24 cellular contexts compared by ENCODE assay signal in genomic region chr11:72114570-72114969, GRCh38. TPM values are rescaled to one million over a fixed set of nuclear protein-coding genes. Genes with fewer than 3 reads are reported as not detected.
DNase-seq lines count a peak whose midpoint lies in the region; ATAC-seq and TF ChIP-seq lines count a peak whose summit lies in the region.
"Had no signal": no experiment of that assay in that cellular context is flagged by ENCODE, and none has a peak within 500 bp of the region (broad histone marks: within the 10 kb centered on the region; RNA-seq: fewer than 3 reads in every experiment).

No MANE protein-coding gene starts in this region.

- ATAC-seq in heart left ventricle: no peak
- ATAC-seq in left cardiac atrium: no peak
- ATAC-seq: SK-N-SH treated with all-trans-retinoic acid at 6 μM for 48 hours had no signal

- no peak overlapping the region for H3K4me3 ChIP-seq in CD4-positive, alpha-beta memory T cell (ENCODE audit: low read length in 2 of 2)
- H3K4me3 ChIP-seq in MG63: no peak overlapping the region
- H3K4me3 ChIP-seq in fibroblast of lung (replicated peaks in 1 of 4; ENCODE audit: control extremely low read depth in 1 of 4, insufficient read depth in 1 of 4, low read depth in 3 of 4, low read length in 4 of 4): no peak overlapping the region
- no peak overlapping the region for H3K4me3 ChIP-seq in neutrophil (ENCODE audit: low read depth in 1 of 2, low read length in 1 of 2)
- H3K4me3 ChIP-seq in Peyer's patch: no peak overlapping the region
- no peak overlapping the region for H3K4me3 ChIP-seq in heart left ventricle
- H3K4me3 ChIP-seq: HAP-1, lung, upper lobe of left lung had no signal

- peaks cover 3 to 4% of the 10 kb centered on the region in 2 donors for H3K27me3 Mint-ChIP-seq in CD4-positive, alpha-beta memory T cell

- no peaks in the 10 kb centered on the region for H3K36me3 ChIP-seq in CD4-positive, alpha-beta memory T cell (ENCODE audit: insufficient read depth, low read length)
- H3K36me3 ChIP-seq in MG63 (peaks cover 18% of the 10 kb centered on the region), fibroblast of lung (ENCODE audit: control insufficient read depth, insufficient read depth, low read length) (no peaks in the 10 kb centered on the region), neutrophil (no peaks in the 10 kb centered on the region), Peyer's patch (peaks cover 0 to 5% (median 0%) of the 10 kb centered on the region in 3 donors), heart left ventricle (peaks cover 0 to 8% (median 0%) of the 10 kb centered on the region in 9 donors)

- peak overlapping the region; percentile 8 for H2AFZ ChIP-seq in fibroblast of lung (ENCODE audit: low read length)

- H3K27ac ChIP-seq in CD4-positive, alpha-beta memory T cell (ENCODE audit: low read depth, low read length): no peak overlapping the region
- H3K27ac ChIP-seq in fibroblast of lung (ENCODE audit: insufficient read depth, low read length) (peak overlapping the region; percentile 41), neutrophil (peak overlapping the region; percentile 98), Peyer's patch (no peak overlapping the region), heart left ventricle (no peak overlapping the region)
- H3K27ac ChIP-seq: upper lobe of left lung had no signal

- H4K20me1 ChIP-seq in fibroblast of lung (ENCODE audit: control insufficient read depth, extremely low read depth, insufficient read depth, low read length): no peaks in the 10 kb centered on the region

- no peaks in the 10 kb centered on the region for H3K9me3 ChIP-seq in CD4-positive, alpha-beta memory T cell (ENCODE audit: control insufficient read depth in 1 of 2, low read length in 2 of 2)
- H3K9me3 ChIP-seq in MG63: no peaks in the 10 kb centered on the region; the same call in 1 of the 2 replicates
- H3K9me3 ChIP-seq in fibroblast of lung (ENCODE audit: control insufficient read depth, insufficient read depth, low read depth, low read length): no peaks in the 10 kb centered on the region
- no peaks in the 10 kb centered on the region for H3K9me3 ChIP-seq in neutrophil
- no peaks in the 10 kb centered on the region for H3K9me3 ChIP-seq in Peyer's patch
- no peaks in the 10 kb centered on the region for H3K9me3 ChIP-seq in heart left ventricle
- H3K9me3 ChIP-seq: HAP-1, upper lobe of left lung had no signal

- no peak for DNase-seq in CD4-positive, alpha-beta memory T cell
- DNase-seq in MG63 (peak; percentile 32), fibroblast of lung (ENCODE audit: low read depth in 2 of 2) (no peak), Peyer's patch (no peak), heart left ventricle (no peak), NCI-H1694 (lab: John Stamatoyannopoulos, UW) (no peak), left cardiac atrium (no peak)
- DNase-seq: ACHN; activated B cell treated with CpG ODN at 0.5 μM for 24 hours; activated CD4-positive, alpha-beta T cell treated with anti-CD3 and anti-CD28 coated beads, Interleukin-2, amount 50 U/mL, for 4 hours; activated CD8-positive, alpha-beta memory T cell treated with anti-CD3 and anti-CD28 coated beads, Interleukin-2, amount 50 U/mL, for 48 hours; C1 segment of cervical spinal cord; NCI-H2171; NCI-H526; retina; stimulated activated CD4-positive, alpha-beta T cell treated with anti-CD3 and anti-CD28 coated beads, Interleukin-4, amount 100 ng/mL, for 4 hours; upper lobe of left lung had no signal

- no peak for TF ChIP-seq CTCF in fibroblast of lung (conservative IDR thresholded peaks at IDR 0.05 in 1 of 2, IDR thresholded peaks at IDR 0.05 in 1 of 2; ENCODE audit: low read depth in 1 of 2, low read length in 2 of 2)
- TF ChIP-seq CTCF in neutrophil (IDR thresholded peaks at IDR 0.05): no peak
- no peak for TF ChIP-seq CTCF in Peyer's patch (IDR thresholded peaks at IDR 0.05)
- no peak for TF ChIP-seq CTCF in heart left ventricle (IDR thresholded peaks at IDR 0.05)

- H3K9me3 Mint-ChIP-seq in CD4-positive, alpha-beta memory T cell: no peaks in the 10 kb centered on the region
- H3K9me3 Mint-ChIP-seq: activated B cell treated with CpG ODN at 0.5 μM for 24 hours; T-helper 2 cell treated with Interferon-gamma antibody and Interleukin-4, amounts not matched to agents 5 μg/mL and 100 μg/mL, for 36 hours had no signal

- CTCF ChIA-PET in CD4-positive, alpha-beta memory T cell (lab: Charles Lee; ENCODE audit: partially characterized antibody): interaction anchor here (1.3 to 3.5 kb wide), 2 partner anchors 29 to 89 kb away, joined by 3 to 11 read pairs; no protein-coding TSS in a partner anchor

- no peak overlapping the region for H3K4me3 Mint-ChIP-seq in CD4-positive, alpha-beta memory T cell
- H3K4me3 Mint-ChIP-seq: activated B cell treated with CpG ODN at 0.5 μM for 24 hours; T-helper 2 cell treated with Interferon-gamma antibody and Interleukin-4, amounts not matched to agents 5 μg/mL and 100 μg/mL, for 36 hours had no signal

- H3K27ac Mint-ChIP-seq in CD4-positive, alpha-beta memory T cell: peak overlapping the region in 5 of 7 donors; percentile 5 to 99 (median 71)
- H3K27ac Mint-ChIP-seq: activated B cell treated with CpG ODN at 0.5 μM for 24 hours; T-helper 2 cell treated with Interferon-gamma antibody and Interleukin-4, amounts not matched to agents 5 μg/mL and 100 μg/mL, for 36 hours had no signal

- 97 to 100% (median 99%) methylated on average over 1 of the region's 1 CpG for WGBS in heart left ventricle, 4 donors

- no peak overlapping the region for H3K9ac ChIP-seq in fibroblast of lung (ENCODE audit: insufficient read depth, low read length)

- no peaks in the 10 kb centered on the region for H3K27me3 ChIP-seq in CD4-positive, alpha-beta memory T cell (ENCODE audit: insufficient read depth, low read length)
- no peaks in the 10 kb centered on the region for H3K27me3 ChIP-seq in MG63
- H3K27me3 ChIP-seq in fibroblast of lung (ENCODE audit: control insufficient read depth, insufficient read depth, low read length): no peaks in the 10 kb centered on the region
- no peaks in the 10 kb centered on the region for H3K27me3 ChIP-seq in neutrophil
- H3K27me3 ChIP-seq in Peyer's patch: no peaks in the 10 kb centered on the region
- H3K27me3 ChIP-seq in heart left ventricle: peaks cover 0 to 8% (median 0%) of the 10 kb centered on the region in 9 donors
- H3K27me3 ChIP-seq: upper lobe of left lung had no signal

- no peak for TF ChIP-seq POLR2A in Peyer's patch (IDR thresholded peaks at IDR 0.05)
- no peak for TF ChIP-seq POLR2A in heart left ventricle (IDR thresholded peaks at IDR 0.05)

- intact Hi-C loops in CD4-positive, alpha-beta memory T cell (cut with micrococcal nuclease): no loop called here
- intact Hi-C loops in heart left ventricle (cut with DNase I) (loop anchor here in 3 of 10 donors (5.0 to 10.0 kb wide), 3 partner anchors 108 to 320 kb away; partner anchors contain the start of genes CLPB (in 1 of the 3) and INPPL1 (in 1 of the 3)), left cardiac atrium (cut with DNase I) (no loop called here)

- H3K36me3 Mint-ChIP-seq in CD4-positive, alpha-beta memory T cell: peaks cover 9 to 14% of the 10 kb centered on the region in 2 donors

- H3K4me1 ChIP-seq in CD4-positive, alpha-beta memory T cell (ENCODE audit: insufficient read depth, low read length): peaks cover 18% of the 10 kb centered on the region
- H3K4me1 ChIP-seq in fibroblast of lung (ENCODE audit: control insufficient read depth, extremely low read depth, insufficient read depth, low read length) (peaks cover 8% of the 10 kb centered on the region), neutrophil (ENCODE audit: control insufficient read depth in 1 of 2, insufficient read depth in 1 of 2, low read depth in 1 of 2, low read length in 1 of 2) (peaks cover 80 to 81% of the 10 kb centered on the region in 2 experiments), Peyer's patch (peaks cover 0 to 15% (median 3%) of the 10 kb centered on the region in 4 donors), heart left ventricle (peaks cover 0 to 19% (median 11%) of the 10 kb centered on the region in 12 donors)

- H3K4me2 ChIP-seq in fibroblast of lung (ENCODE audit: extremely low read depth, insufficient read depth, low read length): no peak overlapping the region

- H3K4me1 Mint-ChIP-seq in CD4-positive, alpha-beta memory T cell: peaks cover 15 to 34% (median 23%) of the 10 kb centered on the region in 4 donors

- H3K79me2 ChIP-seq in fibroblast of lung (ENCODE audit: control insufficient read depth, insufficient read depth, low read length): no peaks in the 10 kb centered on the region

- POLR2A ChIA-PET in CD4-positive, alpha-beta memory T cell (lab: Charles Lee; ENCODE audit: partially characterized antibody): no interaction called here

RNA-seq across cellular contexts. Expression of gene ANAPC15, which starts 2.1 kb away (rescaled TPM):
- total RNA-seq in CD4-positive, alpha-beta memory T cell: 10 to 100 TPM; 38.6 to 40.2 TPM
- polyA plus RNA-seq in CD4-positive, alpha-beta memory T cell: 100 to 1,000 TPM in 1 of 2 donors, 10 to 100 TPM in 1; 84.5 to 105 TPM
- 54.0 and 124 TPM in 2 replicates for total RNA-seq in MG63 (2014; rRNA removed; shearing (Covaris generic); ENCODE audit: low replicate concordance)
- total RNA-seq in fibroblast of lung (20.8 and 24.8 TPM in 2 replicates), Peyer's patch (10 to 100 TPM; 24.5 to 56.1 (median 43.0) TPM), heart left ventricle (10 to 100 TPM; 35.6 to 48.7 (median 40.1) TPM), left cardiac atrium (10 to 100 TPM; 43.3 to 45.0 TPM)
- polyA plus RNA-seq in fibroblast of lung (97.2 and 174 TPM in 2 replicates), heart left ventricle (10 to 100 TPM; 37.4 to 82.7 TPM)
- polyA plus RNA-seq in fibroblast of lung (2012): 67.6 and 112 TPM in 2 replicates
- polyA minus RNA-seq in fibroblast of lung (ENCODE audit: low replicate concordance): 10.2 and 60.4 TPM in 2 replicates

RNA-seq across cellular contexts. Expression of gene TOMT, which starts 8.8 kb away (rescaled TPM):
- total RNA-seq in CD4-positive, alpha-beta memory T cell: not detected
- not detected for polyA plus RNA-seq in CD4-positive, alpha-beta memory T cell
- not detected in 2 replicates for total RNA-seq in MG63 (2014; rRNA removed; shearing (Covaris generic); ENCODE audit: low replicate concordance)
- total RNA-seq in fibroblast of lung (not detected in 2 replicates), Peyer's patch (not detected), heart left ventricle (under 1 TPM in 1 of 9 donors, not detected in 8; 0.23 TPM), left cardiac atrium (not detected)
- polyA plus RNA-seq in fibroblast of lung (not detected in 2 replicates), heart left ventricle (not detected)
- not detected in 2 replicates for polyA plus RNA-seq in fibroblast of lung (2012)
- not detected in 2 replicates for polyA minus RNA-seq in fibroblast of lung (ENCODE audit: low replicate concordance)
- total RNA-seq: activated B cell treated with CpG ODN at 0.5 μM for 24 hours, fibroblast of villous mesenchyme, lung, omental fat pad had no signal
- polyA plus RNA-seq: lung had no signal

RNA-seq across cellular contexts. Expression of gene LAMTOR1, which starts 11.5 kb away (rescaled TPM):
- 10 to 100 TPM; 66.8 to 68.6 TPM for total RNA-seq in CD4-positive, alpha-beta memory T cell
- 100 to 1,000 TPM in 1 of 2 donors, 10 to 100 TPM in 1; 77.5 to 105 TPM for polyA plus RNA-seq in CD4-positive, alpha-beta memory T cell
- 89.9 and 130 TPM in 2 replicates for total RNA-seq in MG63 (2014; rRNA removed; shearing (Covaris generic); ENCODE audit: low replicate concordance)
- total RNA-seq in fibroblast of lung (80.9 and 90.3 TPM in 2 replicates), Peyer's patch (100 to 1,000 TPM in 1 of 4 donors, 10 to 100 TPM in 3; 86.6 to 132 (median 88.1) TPM), heart left ventricle (100 to 1,000 TPM in 2 of 9 donors, 10 to 100 TPM in 7; 68.7 to 119 (median 84.8) TPM), left cardiac atrium (10 to 100 TPM; 76.4 to 88.0 TPM)
- polyA plus RNA-seq in fibroblast of lung (137 and 183 TPM in 2 replicates), heart left ventricle (100 to 1,000 TPM in 1 of 2 donors, 10 to 100 TPM in 1; 80.3 to 159 TPM)
- polyA plus RNA-seq in fibroblast of lung (2012): 152 and 213 TPM in 2 replicates
- 208 and 507 TPM in 2 replicates for polyA minus RNA-seq in fibroblast of lung (ENCODE audit: low replicate concordance)

RNA-seq across cellular contexts. Expression of gene FOLR3, which starts 21.0 kb away (rescaled TPM):
- total RNA-seq in CD4-positive, alpha-beta memory T cell: not detected
- not detected for polyA plus RNA-seq in CD4-positive, alpha-beta memory T cell
- total RNA-seq in MG63 (2014; rRNA removed; shearing (Covaris generic); ENCODE audit: low replicate concordance): 1.1 and 4.5 TPM in 2 replicates
- total RNA-seq in fibroblast of lung: 0.26 and 0.99 TPM in 2 replicates
- polyA plus RNA-seq in fibroblast of lung: 1.4 TPM in 2 replicates
- polyA plus RNA-seq in fibroblast of lung (2012): 2.0 and 3.0 TPM in 2 replicates
- 0.63 TPM in 1 of 2 replicates, not detected in the other for polyA minus RNA-seq in fibroblast of lung (ENCODE audit: low replicate concordance)
- not detected for total RNA-seq in Peyer's patch
- 1 to 10 TPM in 1 of 9 donors, under 1 TPM in 2, not detected in 6; 0.79 to 1.1 (median 0.90) TPM for total RNA-seq in heart left ventricle
- polyA plus RNA-seq in heart left ventricle: under 1 TPM in 1 of 2 donors, not detected in 1; 0.43 TPM
- 1 to 10 TPM; 2.2 to 3.5 TPM for total RNA-seq in left cardiac atrium
- total RNA-seq: activated B cell treated with CpG ODN at 0.5 μM for 24 hours had no signal

RNA-seq across cellular contexts. Expression of gene LRRC51, which starts 33.9 kb away (rescaled TPM):
- 1 to 10 TPM; 4.2 to 4.5 TPM for total RNA-seq in CD4-positive, alpha-beta memory T cell
- polyA plus RNA-seq in CD4-positive, alpha-beta memory T cell: 1 to 10 TPM; 4.0 to 5.3 TPM
- 11.6 and 17.4 TPM in 2 replicates for total RNA-seq in MG63 (2014; rRNA removed; shearing (Covaris generic); ENCODE audit: low replicate concordance)
- total RNA-seq in fibroblast of lung (5.0 and 5.4 TPM in 2 replicates), Peyer's patch (1 to 10 TPM; 2.8 to 7.4 (median 6.0) TPM), heart left ventricle (1 to 10 TPM; 2.0 to 8.3 (median 4.5) TPM), left cardiac atrium (1 to 10 TPM; 3.9 to 5.0 TPM)
- polyA plus RNA-seq in fibroblast of lung (6.9 and 8.9 TPM in 2 replicates), heart left ventricle (1 to 10 TPM; 3.0 to 9.3 TPM)
- 9.0 and 9.9 TPM in 2 replicates for polyA plus RNA-seq in fibroblast of lung (2012)
- 6.2 and 10.5 TPM in 2 replicates for polyA minus RNA-seq in fibroblast of lung (ENCODE audit: low replicate concordance)

Comparison
In these comparisons a context has a peak if more than half of its experiments do, and no peak if none do; other contexts are left out.
1. H3K27ac ChIP-seq: peak in fibroblast of lung (single experiment) and neutrophil (single experiment); none in CD4-positive, alpha-beta memory T cell (single experiment), Peyer's patch (0 of 4) and heart left ventricle (0 of 12).